ENCODE assay signal across 1 cellular context in the genomic region with DNA sequence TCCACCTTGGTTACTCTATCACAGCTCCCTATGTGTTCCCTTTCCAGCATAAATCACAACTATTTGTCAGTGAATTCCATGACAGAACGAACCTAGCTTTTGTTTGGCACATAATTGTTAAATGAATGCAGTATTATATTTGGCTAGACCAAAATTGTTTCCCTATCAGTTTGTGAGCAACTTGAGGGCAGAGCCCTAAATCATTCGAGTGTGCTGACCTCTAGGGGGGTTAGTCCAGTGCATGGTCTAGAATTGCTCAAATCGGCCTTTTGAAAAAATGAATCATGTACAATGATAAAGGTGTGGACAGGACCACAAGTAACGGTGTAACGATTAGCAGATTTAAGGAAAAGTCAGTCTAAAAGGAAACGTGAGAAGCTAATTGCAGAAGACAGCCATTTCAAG.
TF ChIP-seq lines count a peak whose summit lies in the region.

No MANE protein-coding gene starts in this region.

TF ChIP-seq in K562, 482 proteins besides CTCF, POLR2A, EP300 and RAD21 (continued from another document and continues in another):
- TF ChIP-seq ETS1 (conservative IDR thresholded peaks at IDR 0.05; ENCODE audit: control insufficient read depth, low read depth, low read length) = no peak
- TF ChIP-seq, protein P1, sequence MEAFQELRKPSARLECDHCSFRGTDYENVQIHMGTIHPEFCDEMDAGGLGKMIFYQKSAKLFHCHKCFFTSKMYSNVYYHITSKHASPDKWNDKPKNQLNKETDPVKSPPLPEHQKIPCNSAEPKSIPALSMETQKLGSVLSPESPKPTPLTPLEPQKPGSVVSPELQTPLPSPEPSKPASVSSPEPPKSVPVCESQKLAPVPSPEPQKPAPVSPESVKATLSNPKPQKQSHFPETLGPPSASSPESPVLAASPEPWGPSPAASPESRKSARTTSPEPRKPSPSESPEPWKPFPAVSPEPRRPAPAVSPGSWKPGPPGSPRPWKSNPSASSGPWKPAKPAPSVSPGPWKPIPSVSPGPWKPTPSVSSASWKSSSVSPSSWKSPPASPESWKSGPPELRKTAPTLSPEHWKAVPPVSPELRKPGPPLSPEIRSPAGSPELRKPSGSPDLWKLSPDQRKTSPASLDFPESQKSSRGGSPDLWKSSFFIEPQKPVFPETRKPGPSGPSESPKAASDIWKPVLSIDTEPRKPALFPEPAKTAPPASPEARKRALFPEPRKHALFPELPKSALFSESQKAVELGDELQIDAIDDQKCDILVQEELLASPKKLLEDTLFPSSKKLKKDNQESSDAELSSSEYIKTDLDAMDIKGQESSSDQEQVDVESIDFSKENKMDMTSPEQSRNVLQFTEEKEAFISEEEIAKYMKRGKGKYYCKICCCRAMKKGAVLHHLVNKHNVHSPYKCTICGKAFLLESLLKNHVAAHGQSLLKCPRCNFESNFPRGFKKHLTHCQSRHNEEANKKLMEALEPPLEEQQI (IDR thresholded peaks at IDR 0.05) = peak; percentile 86
- peak; percentile 92 for TF ChIP-seq LCOR (CRISPR knock-in tag; IDR thresholded peaks at IDR 0.05)
- TF ChIP-seq ZNF586 (CRISPR knock-in tag; conservative IDR thresholded peaks at IDR 0.05) = no peak
- no peak for TF ChIP-seq HLTF (IDR thresholded peaks at IDR 0.05)
- TF ChIP-seq, protein P2, sequence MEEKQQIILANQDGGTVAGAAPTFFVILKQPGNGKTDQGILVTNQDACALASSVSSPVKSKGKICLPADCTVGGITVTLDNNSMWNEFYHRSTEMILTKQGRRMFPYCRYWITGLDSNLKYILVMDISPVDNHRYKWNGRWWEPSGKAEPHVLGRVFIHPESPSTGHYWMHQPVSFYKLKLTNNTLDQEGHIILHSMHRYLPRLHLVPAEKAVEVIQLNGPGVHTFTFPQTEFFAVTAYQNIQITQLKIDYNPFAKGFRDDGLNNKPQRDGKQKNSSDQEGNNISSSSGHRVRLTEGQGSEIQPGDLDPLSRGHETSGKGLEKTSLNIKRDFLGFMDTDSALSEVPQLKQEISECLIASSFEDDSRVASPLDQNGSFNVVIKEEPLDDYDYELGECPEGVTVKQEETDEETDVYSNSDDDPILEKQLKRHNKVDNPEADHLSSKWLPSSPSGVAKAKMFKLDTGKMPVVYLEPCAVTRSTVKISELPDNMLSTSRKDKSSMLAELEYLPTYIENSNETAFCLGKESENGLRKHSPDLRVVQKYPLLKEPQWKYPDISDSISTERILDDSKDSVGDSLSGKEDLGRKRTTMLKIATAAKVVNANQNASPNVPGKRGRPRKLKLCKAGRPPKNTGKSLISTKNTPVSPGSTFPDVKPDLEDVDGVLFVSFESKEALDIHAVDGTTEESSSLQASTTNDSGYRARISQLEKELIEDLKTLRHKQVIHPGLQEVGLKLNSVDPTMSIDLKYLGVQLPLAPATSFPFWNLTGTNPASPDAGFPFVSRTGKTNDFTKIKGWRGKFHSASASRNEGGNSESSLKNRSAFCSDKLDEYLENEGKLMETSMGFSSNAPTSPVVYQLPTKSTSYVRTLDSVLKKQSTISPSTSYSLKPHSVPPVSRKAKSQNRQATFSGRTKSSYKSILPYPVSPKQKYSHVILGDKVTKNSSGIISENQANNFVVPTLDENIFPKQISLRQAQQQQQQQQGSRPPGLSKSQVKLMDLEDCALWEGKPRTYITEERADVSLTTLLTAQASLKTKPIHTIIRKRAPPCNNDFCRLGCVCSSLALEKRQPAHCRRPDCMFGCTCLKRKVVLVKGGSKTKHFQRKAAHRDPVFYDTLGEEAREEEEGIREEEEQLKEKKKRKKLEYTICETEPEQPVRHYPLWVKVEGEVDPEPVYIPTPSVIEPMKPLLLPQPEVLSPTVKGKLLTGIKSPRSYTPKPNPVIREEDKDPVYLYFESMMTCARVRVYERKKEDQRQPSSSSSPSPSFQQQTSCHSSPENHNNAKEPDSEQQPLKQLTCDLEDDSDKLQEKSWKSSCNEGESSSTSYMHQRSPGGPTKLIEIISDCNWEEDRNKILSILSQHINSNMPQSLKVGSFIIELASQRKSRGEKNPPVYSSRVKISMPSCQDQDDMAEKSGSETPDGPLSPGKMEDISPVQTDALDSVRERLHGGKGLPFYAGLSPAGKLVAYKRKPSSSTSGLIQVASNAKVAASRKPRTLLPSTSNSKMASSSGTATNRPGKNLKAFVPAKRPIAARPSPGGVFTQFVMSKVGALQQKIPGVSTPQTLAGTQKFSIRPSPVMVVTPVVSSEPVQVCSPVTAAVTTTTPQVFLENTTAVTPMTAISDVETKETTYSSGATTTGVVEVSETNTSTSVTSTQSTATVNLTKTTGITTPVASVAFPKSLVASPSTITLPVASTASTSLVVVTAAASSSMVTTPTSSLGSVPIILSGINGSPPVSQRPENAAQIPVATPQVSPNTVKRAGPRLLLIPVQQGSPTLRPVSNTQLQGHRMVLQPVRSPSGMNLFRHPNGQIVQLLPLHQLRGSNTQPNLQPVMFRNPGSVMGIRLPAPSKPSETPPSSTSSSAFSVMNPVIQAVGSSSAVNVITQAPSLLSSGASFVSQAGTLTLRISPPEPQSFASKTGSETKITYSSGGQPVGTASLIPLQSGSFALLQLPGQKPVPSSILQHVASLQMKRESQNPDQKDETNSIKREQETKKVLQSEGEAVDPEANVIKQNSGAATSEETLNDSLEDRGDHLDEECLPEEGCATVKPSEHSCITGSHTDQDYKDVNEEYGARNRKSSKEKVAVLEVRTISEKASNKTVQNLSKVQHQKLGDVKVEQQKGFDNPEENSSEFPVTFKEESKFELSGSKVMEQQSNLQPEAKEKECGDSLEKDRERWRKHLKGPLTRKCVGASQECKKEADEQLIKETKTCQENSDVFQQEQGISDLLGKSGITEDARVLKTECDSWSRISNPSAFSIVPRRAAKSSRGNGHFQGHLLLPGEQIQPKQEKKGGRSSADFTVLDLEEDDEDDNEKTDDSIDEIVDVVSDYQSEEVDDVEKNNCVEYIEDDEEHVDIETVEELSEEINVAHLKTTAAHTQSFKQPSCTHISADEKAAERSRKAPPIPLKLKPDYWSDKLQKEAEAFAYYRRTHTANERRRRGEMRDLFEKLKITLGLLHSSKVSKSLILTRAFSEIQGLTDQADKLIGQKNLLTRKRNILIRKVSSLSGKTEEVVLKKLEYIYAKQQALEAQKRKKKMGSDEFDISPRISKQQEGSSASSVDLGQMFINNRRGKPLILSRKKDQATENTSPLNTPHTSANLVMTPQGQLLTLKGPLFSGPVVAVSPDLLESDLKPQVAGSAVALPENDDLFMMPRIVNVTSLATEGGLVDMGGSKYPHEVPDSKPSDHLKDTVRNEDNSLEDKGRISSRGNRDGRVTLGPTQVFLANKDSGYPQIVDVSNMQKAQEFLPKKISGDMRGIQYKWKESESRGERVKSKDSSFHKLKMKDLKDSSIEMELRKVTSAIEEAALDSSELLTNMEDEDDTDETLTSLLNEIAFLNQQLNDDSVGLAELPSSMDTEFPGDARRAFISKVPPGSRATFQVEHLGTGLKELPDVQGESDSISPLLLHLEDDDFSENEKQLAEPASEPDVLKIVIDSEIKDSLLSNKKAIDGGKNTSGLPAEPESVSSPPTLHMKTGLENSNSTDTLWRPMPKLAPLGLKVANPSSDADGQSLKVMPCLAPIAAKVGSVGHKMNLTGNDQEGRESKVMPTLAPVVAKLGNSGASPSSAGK (IDR thresholded peaks at IDR 0.05) = peak; percentile 98
- no peak for TF ChIP-seq PHTF2 (CRISPR knock-in tag; IDR thresholded peaks at IDR 0.05)
- no peak for TF ChIP-seq EGR1 (conservative IDR thresholded peaks at IDR 0.05)
- TF ChIP-seq CBFB (CRISPR knock-in tag; IDR thresholded peaks at IDR 0.05) = no peak
- TF ChIP-seq, protein P3, sequence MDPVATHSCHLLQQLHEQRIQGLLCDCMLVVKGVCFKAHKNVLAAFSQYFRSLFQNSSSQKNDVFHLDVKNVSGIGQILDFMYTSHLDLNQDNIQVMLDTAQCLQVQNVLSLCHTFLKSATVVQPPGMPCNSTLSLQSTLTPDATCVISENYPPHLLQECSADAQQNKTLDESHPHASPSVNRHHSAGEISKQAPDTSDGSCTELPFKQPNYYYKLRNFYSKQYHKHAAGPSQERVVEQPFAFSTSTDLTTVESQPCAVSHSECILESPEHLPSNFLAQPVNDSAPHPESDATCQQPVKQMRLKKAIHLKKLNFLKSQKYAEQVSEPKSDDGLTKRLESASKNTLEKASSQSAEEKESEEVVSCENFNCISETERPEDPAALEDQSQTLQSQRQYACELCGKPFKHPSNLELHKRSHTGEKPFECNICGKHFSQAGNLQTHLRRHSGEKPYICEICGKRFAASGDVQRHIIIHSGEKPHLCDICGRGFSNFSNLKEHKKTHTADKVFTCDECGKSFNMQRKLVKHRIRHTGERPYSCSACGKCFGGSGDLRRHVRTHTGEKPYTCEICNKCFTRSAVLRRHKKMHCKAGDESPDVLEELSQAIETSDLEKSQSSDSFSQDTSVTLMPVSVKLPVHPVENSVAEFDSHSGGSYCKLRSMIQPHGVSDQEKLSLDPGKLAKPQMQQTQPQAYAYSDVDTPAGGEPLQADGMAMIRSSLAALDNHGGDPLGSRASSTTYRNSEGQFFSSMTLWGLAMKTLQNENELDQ (CRISPR knock-in tag; IDR thresholded peaks at IDR 0.05; ENCODE audit: borderline replicate concordance) = no peak
- no peak for TF ChIP-seq ZNF699 (CRISPR knock-in tag; IDR thresholded peaks at IDR 0.05; ENCODE audit: insufficient replicate concordance)
- no peak for TF ChIP-seq ELF4 (CRISPR knock-in tag; IDR thresholded peaks at IDR 0.05)
- TF ChIP-seq, protein P4, sequence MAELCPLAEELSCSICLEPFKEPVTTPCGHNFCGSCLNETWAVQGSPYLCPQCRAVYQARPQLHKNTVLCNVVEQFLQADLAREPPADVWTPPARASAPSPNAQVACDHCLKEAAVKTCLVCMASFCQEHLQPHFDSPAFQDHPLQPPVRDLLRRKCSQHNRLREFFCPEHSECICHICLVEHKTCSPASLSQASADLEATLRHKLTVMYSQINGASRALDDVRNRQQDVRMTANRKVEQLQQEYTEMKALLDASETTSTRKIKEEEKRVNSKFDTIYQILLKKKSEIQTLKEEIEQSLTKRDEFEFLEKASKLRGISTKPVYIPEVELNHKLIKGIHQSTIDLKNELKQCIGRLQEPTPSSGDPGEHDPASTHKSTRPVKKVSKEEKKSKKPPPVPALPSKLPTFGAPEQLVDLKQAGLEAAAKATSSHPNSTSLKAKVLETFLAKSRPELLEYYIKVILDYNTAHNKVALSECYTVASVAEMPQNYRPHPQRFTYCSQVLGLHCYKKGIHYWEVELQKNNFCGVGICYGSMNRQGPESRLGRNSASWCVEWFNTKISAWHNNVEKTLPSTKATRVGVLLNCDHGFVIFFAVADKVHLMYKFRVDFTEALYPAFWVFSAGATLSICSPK (IDR thresholded peaks at IDR 0.05; ENCODE audit: borderline replicate concordance) = no peak
- no peak for TF ChIP-seq PHB (CRISPR knock-in tag; IDR thresholded peaks at IDR 0.05)
- TF ChIP-seq ZBTB17 (CRISPR knock-in tag; IDR thresholded peaks at IDR 0.05) = no peak
- TF ChIP-seq NBN (IDR thresholded peaks at IDR 0.05; ENCODE audit: low read depth) = no peak; the same call in 1 of the 2 replicates
- no peak for TF ChIP-seq ZNF79 (CRISPR knock-in tag; IDR thresholded peaks at IDR 0.05; ENCODE audit: low read depth)
- TF ChIP-seq CCAR2 (IDR thresholded peaks at IDR 0.05; ENCODE audit: low read depth, low read length) = no peak
- TF ChIP-seq SAFB2 (IDR thresholded peaks at IDR 0.05; ENCODE audit: borderline replicate concordance, low read depth, low read length, severe bottlenecking) = no peak
- TF ChIP-seq KAT2B (IDR thresholded peaks at IDR 0.05; ENCODE audit: low read depth, low read length) = no peak
- TF ChIP-seq, protein P5, sequence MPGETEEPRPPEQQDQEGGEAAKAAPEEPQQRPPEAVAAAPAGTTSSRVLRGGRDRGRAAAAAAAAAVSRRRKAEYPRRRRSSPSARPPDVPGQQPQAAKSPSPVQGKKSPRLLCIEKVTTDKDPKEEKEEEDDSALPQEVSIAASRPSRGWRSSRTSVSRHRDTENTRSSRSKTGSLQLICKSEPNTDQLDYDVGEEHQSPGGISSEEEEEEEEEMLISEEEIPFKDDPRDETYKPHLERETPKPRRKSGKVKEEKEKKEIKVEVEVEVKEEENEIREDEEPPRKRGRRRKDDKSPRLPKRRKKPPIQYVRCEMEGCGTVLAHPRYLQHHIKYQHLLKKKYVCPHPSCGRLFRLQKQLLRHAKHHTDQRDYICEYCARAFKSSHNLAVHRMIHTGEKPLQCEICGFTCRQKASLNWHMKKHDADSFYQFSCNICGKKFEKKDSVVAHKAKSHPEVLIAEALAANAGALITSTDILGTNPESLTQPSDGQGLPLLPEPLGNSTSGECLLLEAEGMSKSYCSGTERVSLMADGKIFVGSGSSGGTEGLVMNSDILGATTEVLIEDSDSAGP (CRISPR knock-in tag; IDR thresholded peaks at IDR 0.05) = no peak
- no peak for TF ChIP-seq ZNF140 (CRISPR knock-in tag; IDR thresholded peaks at IDR 0.05)
- no peak for TF ChIP-seq GTF2A2 (tag; IDR thresholded peaks at IDR 0.05)
- TF ChIP-seq SNAPC5 (CRISPR knock-in tag; IDR thresholded peaks at IDR 0.05) = no peak
